In genomic region chr15:85852969-85853368, GRCh38 we compare ENCODE assay signal across 1 cellular context.
TF ChIP-seq lines count a peak whose summit lies in the region.

No MANE protein-coding gene starts in this region.

TF ChIP-seq in GM23338, 12 proteins besides CTCF, POLR2A, EP300 and RAD21 (continued from another document):
- TF ChIP-seq REST (IDR thresholded peaks at IDR 0.05; ENCODE audit: unreplicated experiment) (no peak), ETS1 (IDR thresholded peaks at IDR 0.05) (no peak), CREB1 (CRISPR knock-in tag; IDR thresholded peaks at IDR 0.05; ENCODE audit: low read depth) (no peak), ZNF114 (CRISPR knock-in tag; IDR thresholded peaks at IDR 0.05) (no peak), JUNB (IDR thresholded peaks at IDR 0.05; ENCODE audit: unreplicated experiment) (no peak), EZH2 (IDR thresholded peaks at IDR 0.05; ENCODE audit: low read depth, unreplicated experiment) (no peak), STAT1 (IDR thresholded peaks at IDR 0.05; ENCODE audit: unreplicated experiment) (no peak), ZNF462 (CRISPR knock-in tag; IDR thresholded peaks at IDR 0.05) (no peak)
